Comparison of ENCODE assay signal across 15 cellular contexts in genomic region chr4:103718993-103719319, GRCh38. TPM values are rescaled to one million over a fixed set of nuclear protein-coding genes. Genes with fewer than 3 reads are reported as not detected.
A peak's percentile ranks its signal among the peaks of the same experiment; 100 is the strongest.
DNase-seq lines count a peak whose midpoint lies in the region; ATAC-seq and TF ChIP-seq lines count a peak whose summit lies in the region.
"Had no signal": no experiment of that assay in that cellular context is flagged by ENCODE, and none has a peak within 500 bp of the region (broad histone marks: within the 10 kb centered on the region; RNA-seq: fewer than 3 reads in every experiment).

No MANE protein-coding gene starts in this region.

- peak overlapping the region; percentile 77 to 84 (median 81) for H3K4me3 Mint-ChIP-seq in brain
- H3K4me3 Mint-ChIP-seq in CD4-positive, alpha-beta memory T cell, result no peak overlapping the region

- no peaks in the 10 kb centered on the region for H3K9me2 ChIP-seq in GM23248 (ENCODE audit: insufficient read depth)

- no peak for ATAC-seq in HG03439 (IDR thresholded peaks at IDR 0.05; ENCODE audit: unreplicated experiment)

- H3K36me3 ChIP-seq in kidney epithelial cell (ENCODE audit: control insufficient read depth, insufficient read depth, low read length) (no peaks in the 10 kb centered on the region), smooth muscle cell (ENCODE audit: low read depth) (no peaks in the 10 kb centered on the region), GM23248 (ENCODE audit: low read depth) (no peaks in the 10 kb centered on the region)
- no peaks in the 10 kb centered on the region for H3K36me3 ChIP-seq in CD4-positive, alpha-beta memory T cell (ENCODE audit: insufficient read depth, low read length)
- H3K36me3 ChIP-seq: ovary, stomach had no signal

- H3K9ac ChIP-seq in smooth muscle cell (ENCODE audit: low read depth) (no peak overlapping the region), GM23248 (no peak overlapping the region)

- H3K27me3 ChIP-seq in kidney epithelial cell (ENCODE audit: control insufficient read depth, insufficient read depth, low read length), result peaks cover 17% of the 10 kb centered on the region
- H3K27me3 ChIP-seq in smooth muscle cell (ENCODE audit: low read depth), result peaks cover 12% of the 10 kb centered on the region
- peaks cover 25% of the 10 kb centered on the region; the same call in 1 of the 2 replicates for H3K27me3 ChIP-seq in GM23248 (replicated peaks; ENCODE audit: insufficient read depth)
- H3K27me3 ChIP-seq in CD4-positive, alpha-beta memory T cell (ENCODE audit: insufficient read depth, low read length), result no peaks in the 10 kb centered on the region
- H3K27me3 ChIP-seq: ovary had no signal

- H3K36me3 Mint-ChIP-seq in brain, result no peaks in the 10 kb centered on the region
- H3K36me3 Mint-ChIP-seq in CD4-positive, alpha-beta memory T cell, result no peaks in the 10 kb centered on the region

- H3K27ac Mint-ChIP-seq in brain, result peak overlapping the region in 2 of 5 experiments; percentile 62 to 87
- no peak overlapping the region for H3K27ac Mint-ChIP-seq in CD4-positive, alpha-beta memory T cell

- H3F3A ChIP-seq in smooth muscle cell (ENCODE audit: low read depth) (no peaks in the 10 kb centered on the region), GM23248 (ENCODE audit: insufficient read depth) (no peaks in the 10 kb centered on the region)

- H3K79me2 ChIP-seq in smooth muscle cell (ENCODE audit: low read depth), result no peaks in the 10 kb centered on the region
- H3K79me2 ChIP-seq in GM23248 (ENCODE audit: insufficient read depth), result no peaks in the 10 kb centered on the region

- peaks cover 4% of the 10 kb centered on the region for H3K4me1 ChIP-seq in smooth muscle cell (ENCODE audit: low read depth)
- H3K4me1 ChIP-seq in GM23248 (ENCODE audit: insufficient read depth), result no peaks in the 10 kb centered on the region
- no peaks in the 10 kb centered on the region for H3K4me1 ChIP-seq in CD4-positive, alpha-beta memory T cell (ENCODE audit: insufficient read depth, low read length)
- H3K4me1 ChIP-seq: Caco-2 had no signal

- in situ Hi-C loops in GM23248 (cut with MboI), result no loop called here

- POLR2A ChIA-PET in CD4-positive, alpha-beta memory T cell (lab: Charles Lee; ENCODE audit: partially characterized antibody), result no interaction called here

- DNase-seq in NCI-H2227 (lab: John Stamatoyannopoulos, UW; ENCODE audit: unreplicated experiment) (peak; percentile 14), kidney epithelial cell (ENCODE audit: low read depth) (peak; percentile 9), smooth muscle cell (lab: John Stamatoyannopoulos, UW; ENCODE audit: unreplicated experiment) (no peak), GM23248 (no peak)
- DNase-seq in CD4-positive, alpha-beta memory T cell, result no peak
- DNase-seq: activated CD8-positive, alpha-beta memory T cell treated with anti-CD3 and anti-CD28 coated beads, Interleukin-2, amount 50 U/mL, for 48 hours; Caco-2; Karpas-422; NCI-H446 treated with DMSO at 0.1 percent for 48 hours; ovary; SHP77; stimulated activated CD4-positive, alpha-beta T cell treated with anti-CD3 and anti-CD28 coated beads, Interleukin-2, amount 100 ng/mL, for 48 hours; stomach had no signal

- H3K27ac ChIP-seq in smooth muscle cell (ENCODE audit: low read depth), result no peak overlapping the region
- H3K27ac ChIP-seq in GM23248, result no peak overlapping the region
- H3K27ac ChIP-seq in CD4-positive, alpha-beta memory T cell (ENCODE audit: low read depth, low read length), result no peak overlapping the region
- H3K27ac ChIP-seq: ovary, stomach had no signal

- TF ChIP-seq CTCF in brain (conservative IDR thresholded peaks at IDR 0.05), result no peak
- peak; percentile 29 for TF ChIP-seq CTCF in kidney epithelial cell (IDR thresholded peaks at IDR 0.05; ENCODE audit: insufficient read depth, low read length, poor library complexity, severe bottlenecking)
- TF ChIP-seq CTCF in smooth muscle cell (IDR thresholded peaks at IDR 0.05; ENCODE audit: borderline replicate concordance, insufficient read depth, poor library complexity, severe bottlenecking), result no peak

- H3K9me3 ChIP-seq in smooth muscle cell (replicated peaks; ENCODE audit: low read depth) (no peaks in the 10 kb centered on the region), GM23248 (ENCODE audit: low read depth) (no peaks in the 10 kb centered on the region)
- no peaks in the 10 kb centered on the region for H3K9me3 ChIP-seq in CD4-positive, alpha-beta memory T cell (ENCODE audit: control insufficient read depth in 1 of 2, low read length in 2 of 2)
- H3K9me3 ChIP-seq: Caco-2, ovary had no signal

- H2AFZ ChIP-seq in smooth muscle cell (ENCODE audit: low read depth) (peak overlapping the region; percentile 71), GM23248 (no peak overlapping the region)

- peaks cover 26% of the 10 kb centered on the region for H3K27me3 Mint-ChIP-seq in brain
- H3K27me3 Mint-ChIP-seq in CD4-positive, alpha-beta memory T cell, result peaks cover 0 to 1% of the 10 kb centered on the region in 2 donors

- no peaks in the 10 kb centered on the region for H4K20me1 ChIP-seq in smooth muscle cell (ENCODE audit: low read depth)
- H4K20me1 ChIP-seq in GM23248 (ENCODE audit: insufficient read depth), result no peaks in the 10 kb centered on the region

- H3K4me1 Mint-ChIP-seq in brain, result peaks cover 7% of the 10 kb centered on the region
- peaks cover 0 to 3% (median 0%) of the 10 kb centered on the region in 4 donors for H3K4me1 Mint-ChIP-seq in CD4-positive, alpha-beta memory T cell

- H3K9me3 Mint-ChIP-seq in brain, result no peaks in the 10 kb centered on the region
- H3K9me3 Mint-ChIP-seq in CD4-positive, alpha-beta memory T cell, result peaks cover 0 to 12% (median 0%) of the 10 kb centered on the region in 8 donors

- H3K4me2 ChIP-seq in smooth muscle cell (peak overlapping the region; percentile 86), GM23248 (ENCODE audit: unreplicated experiment) (no peak overlapping the region)

- peak overlapping the region; percentile 33 for H3K4me3 ChIP-seq in kidney epithelial cell (ENCODE audit: low read depth, low read length)
- H3K4me3 ChIP-seq in smooth muscle cell, result peak overlapping the region; percentile 46
- H3K4me3 ChIP-seq in GM23248, result no peak overlapping the region
- no peak overlapping the region for H3K4me3 ChIP-seq in CD4-positive, alpha-beta memory T cell (ENCODE audit: low read length in 2 of 2)
- H3K4me3 ChIP-seq: ovary had no signal

- WGBS in smooth muscle cell (ENCODE audit: low lambda C conversion rate), result 4% methylated on average over 15 of the region's 15 CpGs
- 6% methylated on average over 15 of the region's 15 CpGs for WGBS in GM23248 (ENCODE audit: low coverage in 1 of 2, low lambda C conversion rate in 2 of 2, missing lambda C conversion rate in 2 of 2), 2 experiments

- CTCF ChIA-PET in CD4-positive, alpha-beta memory T cell (lab: Charles Lee; ENCODE audit: partially characterized antibody), result no interaction called here

- intact Hi-C loops in CD4-positive, alpha-beta memory T cell (cut with micrococcal nuclease), result no loop called here

RNA-seq across cellular contexts. Expression of gene TACR3, which starts 0.8 kb away (rescaled TPM):
- polyA plus RNA-seq in brain (ENCODE audit: insufficient read depth, low read depth, low replicate concordance) (not detected), smooth muscle cell (not detected in 2 replicates), GM23248 (2016; fragmentation: Nextera tagmentation; extraction: Ambion mirVana) (not detected in 2 replicates)
- total RNA-seq in kidney epithelial cell (not detected in 2 replicates), smooth muscle cell (0.22 TPM in 1 of 2 replicates, not detected in the other)
- total RNA-seq in GM23248 (2014; rRNA removed; shearing (Covaris generic)), result not detected in 2 replicates
- total RNA-seq in CD4-positive, alpha-beta memory T cell, result not detected
- not detected for polyA plus RNA-seq in CD4-positive, alpha-beta memory T cell
- total RNA-seq: Caco-2, ovary had no signal
- polyA plus RNA-seq: stomach had no signal

Comparison
In these comparisons a context has a peak if more than half of its experiments do, and no peak if none do; other contexts are left out.
1. DNase-seq: peak in NCI-H2227 (single experiment) and kidney epithelial cell (single experiment); none in smooth muscle cell (single experiment), GM23248 (single experiment) and CD4-positive, alpha-beta memory T cell (0 of 5).
2. H3K4me3 Mint-ChIP-seq: peak in brain (5 of 5); none in CD4-positive, alpha-beta memory T cell (0 of 8).
3. H3K4me3 ChIP-seq: peak in kidney epithelial cell (single experiment) and smooth muscle cell (single experiment); none in GM23248 (single experiment) and CD4-positive, alpha-beta memory T cell (0 of 2).